20 cellular contexts compared by ENCODE assay signal in the genomic region with DNA sequence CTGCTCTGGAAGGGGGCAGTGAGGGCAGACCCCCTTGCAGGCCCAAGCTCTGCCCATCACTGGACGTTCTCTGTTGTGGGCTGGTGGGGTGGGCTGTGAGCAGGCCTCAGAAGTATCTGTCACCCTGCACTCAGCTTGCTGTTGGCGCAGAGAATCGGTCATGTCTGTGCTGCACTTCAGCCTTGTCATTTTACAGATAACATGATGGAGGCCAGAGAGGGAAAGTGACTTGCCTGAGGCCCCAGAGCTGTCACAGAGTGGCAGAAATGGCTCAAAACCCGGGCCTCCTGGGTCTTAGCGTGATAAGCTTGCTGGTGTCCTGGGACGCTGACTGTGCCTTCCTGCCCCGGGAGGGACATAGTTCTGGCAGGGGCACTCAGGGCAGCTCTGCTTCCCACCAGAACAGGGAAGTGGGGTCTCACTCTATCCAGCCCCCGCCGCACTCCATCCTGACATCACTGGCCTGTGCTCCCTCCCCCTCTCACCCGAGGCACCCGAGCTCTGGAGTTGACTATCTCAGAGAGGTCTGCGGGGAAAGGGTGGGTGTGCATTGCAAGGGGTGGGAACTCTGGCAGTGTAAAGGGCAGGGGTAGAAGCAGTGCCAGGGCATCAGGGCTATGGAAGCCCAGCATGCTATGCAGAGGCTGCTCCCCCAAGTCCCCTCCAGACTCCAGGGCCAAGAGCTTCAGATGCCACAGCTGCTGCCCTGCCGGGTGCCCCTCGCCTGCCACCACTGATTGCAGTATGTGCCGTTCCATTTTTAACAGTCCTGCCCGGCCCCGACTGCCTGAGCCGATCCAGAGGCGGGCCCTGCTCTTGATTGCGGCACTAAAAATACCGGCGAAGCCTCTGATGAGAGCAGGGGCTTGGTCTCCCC. TPM values are rescaled to one million over a fixed set of nuclear protein-coding genes. Genes with fewer than 3 reads are reported as not detected.
DNase-seq lines count a peak whose midpoint lies in the region; ATAC-seq and TF ChIP-seq lines count a peak whose summit lies in the region.
"Had no signal": no experiment of that assay in that cellular context is flagged by ENCODE, and none has a peak within 500 bp of the region (broad histone marks: within the 10 kb centered on the region; RNA-seq: fewer than 3 reads in every experiment).

No MANE protein-coding gene starts in this region.

- intact Hi-C loops in heart right ventricle (cut with DNase I) = loop anchor here in 2 of 10 donors (1.0 to 10.0 kb wide), 2 partner anchors 105 to 112 kb away; no protein-coding TSS in a partner anchor
- intact Hi-C loops in left colon (cut with DNase I, micrococcal nuclease) = no loop called here
- intact Hi-C loops in sciatic nerve (cut with DNase I) = no loop called here

- H3K36me3 ChIP-seq in heart right ventricle (no peaks in the 10 kb centered on the region), SJCRH30 (no peaks in the 10 kb centered on the region)
- H3K36me3 ChIP-seq: SJSA1 had no signal

- H3K27me3 ChIP-seq in heart right ventricle (no peaks in the 10 kb centered on the region), SJCRH30 (no peaks in the 10 kb centered on the region)
- H3K27me3 ChIP-seq: SJSA1 had no signal

- H3K4me1 ChIP-seq in heart right ventricle = peaks cover 0 to 42% (median 28%) of the 10 kb centered on the region in 9 donors
- H3K4me1 ChIP-seq in SJCRH30 = no peaks in the 10 kb centered on the region
- H3K4me1 ChIP-seq: A549, SJSA1 had no signal

- WGBS in heart right ventricle, 2 donors = 29 to 35% methylated on average over 22 of the region's 22 CpGs

- ATAC-seq in SK-N-SH treated with all-trans-retinoic acid at 6 μM for 48 hours (peak; percentile 63), heart right ventricle (peak; percentile 77 to 93 (median 86)), left colon (peak; percentile 23), sciatic nerve (peak; percentile 22), GM18511 (IDR thresholded peaks at IDR 0.05; ENCODE audit: unreplicated experiment) (no peak)
- ATAC-seq: A549, Panc1 had no signal

- H3K4me3 ChIP-seq in heart right ventricle = no peak overlapping the region
- H3K4me3 ChIP-seq in SJCRH30 = no peak overlapping the region
- H3K4me3 ChIP-seq: A549, SJSA1 had no signal

- peaks cover 0 to 12% (median 0%) of the 10 kb centered on the region in 11 donors for H3K9me3 ChIP-seq in heart right ventricle
- H3K9me3 ChIP-seq in SJCRH30 (replicated peaks) = no peaks in the 10 kb centered on the region
- H3K9me3 ChIP-seq: A549, SJSA1 had no signal

- no peak for TF ChIP-seq CTCF in heart right ventricle (IDR thresholded peaks at IDR 0.05)

- DNase-seq in heart right ventricle (peak; percentile 60 to 66), left colon (no peak), sciatic nerve (ENCODE audit: low spot score) (no peak), SJCRH30 (no peak), NCI-H187 treated with DMSO at 0.1 percent for 48 hours (lab: John Stamatoyannopoulos, UW) (no peak), dedifferentiated amniotic fluid mesenchymal stem cell (ENCODE audit: extremely low spot score) (no peak)
- DNase-seq: EL; KBM-7; NCI-H1092 treated with DMSO at 0.1 percent for 48 hours; NCI-H1436 treated with DMSO at 0.1 percent for 48 hours; NCI-H2029; NCI-H345; NCI-H524; NCI-H774; NK-92 treated with Interleukin-12 subunit alpha and Interleukin-12 subunit beta, amount 100 ng/mL, for 24 hours had no signal

- H3K27ac ChIP-seq in heart right ventricle (peak overlapping the region; percentile 36 to 90 (median 82)), SJCRH30 (no peak overlapping the region)
- H3K27ac ChIP-seq: A549, SJSA1 had no signal

TF ChIP-seq in SK-N-SH treated with all-trans-retinoic acid at 6 μM for 48 hours, 23 proteins besides CTCF, POLR2A, EP300 and RAD21:
- TF ChIP-seq TCF4 (CRISPR knock-in tag; IDR thresholded peaks at IDR 0.05; ENCODE audit: borderline replicate concordance) (no peak), ARNTL (CRISPR knock-in tag; IDR thresholded peaks at IDR 0.05; ENCODE audit: borderline replicate concordance, low read depth) (no peak), ZFP3 (CRISPR knock-in tag; IDR thresholded peaks at IDR 0.05) (no peak), PPARA (CRISPR knock-in tag; IDR thresholded peaks at IDR 0.05; ENCODE audit: borderline replicate concordance) (no peak), TOX (CRISPR knock-in tag; IDR thresholded peaks at IDR 0.05; ENCODE audit: borderline replicate concordance) (no peak)
TF ChIP-seq in SK-N-SH treated with all-trans-retinoic acid at 6 μM for 48 hours: peak in this region for 0.

RNA-seq across cellular contexts. Expression of a gene that starts 50.4 kb away (rescaled TPM):
- 10 to 100 TPM in 6 of 10 donors, 1 to 10 TPM in 4; 6.6 to 22.8 (median 11.6) TPM for total RNA-seq in heart right ventricle
- polyA plus RNA-seq in heart right ventricle = 1 to 10 TPM; 4.0 to 4.4 TPM
- total RNA-seq in left colon = 10 to 100 TPM; 43.9 to 44.1 TPM
- total RNA-seq in sciatic nerve = 32.3 TPM
- total RNA-seq in SJCRH30 (2014; rRNA removed; shearing (Covaris generic)) = 61.1 and 61.7 TPM in 2 replicates

Comparison
In these comparisons a context has a peak if more than half of its experiments do, and no peak if none do; other contexts are left out.
1. DNase-seq: peak in heart right ventricle (2 of 2); none in left colon (0 of 2), sciatic nerve (single experiment), SJCRH30 (0 of 2), NCI-H187 treated with DMSO at 0.1 percent for 48 hours (single experiment) and dedifferentiated amniotic fluid mesenchymal stem cell (single experiment).